10 cellular contexts compared by ENCODE assay signal in the genomic region with DNA sequence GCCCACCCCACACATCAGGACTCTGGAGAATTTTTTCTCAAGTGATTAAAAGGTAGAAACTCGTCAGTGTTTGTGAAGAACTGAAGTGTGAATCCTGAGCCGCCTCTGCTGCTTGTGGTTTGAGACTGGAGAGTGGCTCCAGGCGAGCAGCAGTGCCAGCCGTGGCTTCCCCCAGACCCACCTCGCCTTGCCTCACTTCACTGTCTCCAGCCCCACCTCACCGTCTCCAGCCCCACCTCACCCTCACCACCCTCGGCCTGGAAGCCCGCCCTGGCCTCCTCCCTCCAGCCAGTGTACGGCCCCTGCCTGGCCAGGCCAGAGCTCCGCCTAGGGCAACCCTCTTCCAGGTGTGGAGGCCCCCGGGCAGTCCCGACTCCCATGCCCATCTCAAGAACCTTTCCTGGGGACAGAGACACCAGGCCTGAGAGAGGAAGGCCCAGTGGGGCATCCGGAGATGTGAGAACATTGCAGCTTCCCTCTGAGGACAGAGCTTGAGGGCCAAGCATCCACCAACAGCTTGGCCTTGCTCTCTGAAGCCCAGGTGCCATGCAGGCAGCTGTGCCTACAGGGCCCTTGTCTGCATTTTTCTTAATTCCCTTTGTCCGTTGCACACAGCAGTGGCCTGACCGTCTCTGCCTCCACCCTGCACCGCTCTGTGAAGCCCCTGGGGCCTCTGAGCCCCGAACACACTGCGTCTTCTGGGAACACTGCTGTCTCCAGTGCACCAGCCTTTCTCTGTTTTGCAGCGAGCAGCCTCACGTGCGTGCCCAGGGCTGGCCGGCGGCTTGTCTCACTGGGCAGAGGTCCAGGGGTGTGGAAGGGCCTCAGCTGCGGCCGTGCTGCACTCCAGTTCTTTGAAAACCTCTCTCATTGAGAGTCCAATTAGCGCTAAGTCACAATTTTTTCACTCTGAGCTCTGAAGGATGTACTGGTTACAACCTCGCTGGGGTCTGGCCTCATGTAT. TPM values are rescaled to one million over a fixed set of nuclear protein-coding genes. Genes with fewer than 3 reads are reported as not detected.
DNase-seq lines count a peak whose midpoint lies in the region; ATAC-seq and FAIRE-seq lines count a peak whose summit lies in the region.
"Had no signal": no experiment of that assay in that cellular context is flagged by ENCODE, and none has a peak within 500 bp of the region (broad histone marks: within the 10 kb centered on the region; RNA-seq: fewer than 3 reads in every experiment).

No MANE protein-coding gene starts in this region.

- in situ Hi-C loops in HAP-1 (cut with MboI; ENCODE audit: low sequenced_read_pairs) = no loop called here

- no peak overlapping the region for H3K4me3 ChIP-seq in HAP-1

- no peaks in the 10 kb centered on the region for H3K27me3 ChIP-seq in HAP-1 (ENCODE audit: low read depth)

- DNase-seq in Ammon's horn (ENCODE audit: low spot score) (peak; percentile 75), RPMI7951 (ENCODE audit: low read depth) (peak; percentile 80), foreskin melanocyte (peak; percentile 55), occipital lobe (lab: John Stamatoyannopoulos, UW) (peak; percentile 32), HAP-1 (ENCODE audit: low spot score in 2 of 2) (no peak), RCC 7860 (ENCODE audit: low spot score) (no peak)
- DNase-seq: stimulated activated CD8-positive, alpha-beta memory T cell treated with anti-CD3 and anti-CD28 coated beads, Interleukin-4, amount 100 ng/mL, for 48 hours had no signal

- ATAC-seq in HG02981 (IDR thresholded peaks at IDR 0.05; ENCODE audit: unreplicated experiment) (no peak), HG03159 (IDR thresholded peaks at IDR 0.05; ENCODE audit: unreplicated experiment) (no peak)

- H3K4me1 ChIP-seq in HAP-1 = no peaks in the 10 kb centered on the region

- FAIRE-seq in RCC 7860 (lab: Jason Lieb, UNC) = no peak
- FAIRE-seq: islet of Langerhans had no signal

- no peaks in the 10 kb centered on the region for H3K9me3 ChIP-seq in HAP-1

- no peaks in the 10 kb centered on the region for H3K36me3 ChIP-seq in HAP-1 (replicated peaks)

RNA-seq across cellular contexts. Expression of a gene that starts 13.8 kb away (rescaled TPM):
- 22.0 and 24.8 TPM in 2 replicates for total RNA-seq in RPMI7951 (2014; rRNA removed; shearing (Covaris generic))
- 24.8 TPM for total RNA-seq in occipital lobe

RNA-seq across cellular contexts. Expression of a gene that starts 37.0 kb away (rescaled TPM):
- total RNA-seq in RPMI7951 (2014; rRNA removed; shearing (Covaris generic)) = 115 and 136 TPM in 2 replicates
- 166 TPM for total RNA-seq in occipital lobe

RNA-seq across cellular contexts. Expression of a gene that starts 50.5 kb away (rescaled TPM):
- total RNA-seq in RPMI7951 (2014; rRNA removed; shearing (Covaris generic)) = 21.7 and 23.3 TPM in 2 replicates
- 5.9 TPM for total RNA-seq in occipital lobe

Comparison
In these comparisons a context has a peak if more than half of its experiments do, and no peak if none do; other contexts are left out.
1. DNase-seq: peak in Ammon's horn (single experiment), RPMI7951 (single experiment), foreskin melanocyte (single experiment) and occipital lobe (single experiment); none in HAP-1 (0 of 2) and RCC 7860 (single experiment).